In the genomic region with DNA sequence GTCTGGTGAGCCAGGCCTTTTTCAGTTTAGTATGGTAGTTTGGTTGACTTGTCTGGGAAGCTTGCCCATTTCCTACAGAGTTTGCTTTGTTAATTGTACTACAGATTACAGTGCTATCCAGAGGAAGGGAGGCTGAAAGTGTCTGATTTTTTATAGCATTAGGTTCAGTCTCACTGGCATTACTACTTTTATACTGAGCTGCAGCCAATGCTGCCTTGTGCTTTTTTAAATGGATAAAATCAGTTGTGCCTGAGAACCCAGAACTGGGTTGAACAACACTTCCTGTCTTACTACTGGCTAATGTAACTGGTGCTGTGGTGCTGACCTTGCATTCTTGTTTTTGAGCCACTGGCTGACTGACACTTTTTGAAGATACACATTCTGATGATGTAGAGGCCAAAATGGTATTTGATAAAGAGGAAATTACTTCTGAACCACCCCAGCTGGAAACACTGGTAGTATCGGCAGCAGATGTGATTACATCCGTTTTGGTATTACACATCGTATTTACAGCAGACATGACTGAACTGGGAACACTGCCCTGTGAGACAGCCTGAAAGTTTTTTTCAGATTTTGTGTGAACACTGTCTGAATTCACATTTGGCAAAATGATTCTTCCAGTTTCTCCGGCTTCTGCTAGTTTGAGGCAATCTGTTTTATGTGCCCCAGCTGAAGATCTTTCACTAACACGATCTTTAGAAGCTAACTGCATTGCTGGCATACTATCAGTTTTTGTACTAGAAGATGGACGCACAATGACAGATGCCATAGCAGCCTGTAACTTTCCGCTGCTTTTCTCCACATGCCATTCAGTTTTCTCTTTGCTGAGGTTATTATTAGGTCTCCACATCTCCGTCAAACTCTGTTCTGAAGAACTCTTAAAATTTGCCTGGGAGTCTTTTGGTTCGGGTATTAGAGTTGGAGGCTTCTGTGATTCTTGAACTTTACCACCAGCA, we compare ENCODE assay signal across 8 cellular contexts.
DNase-seq lines count a peak whose midpoint lies in the region; ATAC-seq and TF ChIP-seq lines count a peak whose summit lies in the region.

No MANE protein-coding gene starts in this region.

- intact Hi-C loops in aorta (cut with DNase I), result loop anchor here in 1 of 2 donors (10.0 kb wide), 1 partner anchor 308 kb away; no protein-coding TSS in a partner anchor

- no peak overlapping the region for H3K23ac ChIP-seq in mesendoderm (ENCODE audit: low read length)

- CTCF ChIA-PET in BJ (lab: Yijun Ruan, JAX), result interaction anchor here (1.1 to 2.3 kb wide), 2 partner anchors 40 to 513 kb away, joined by 3 to 5 read pairs; no protein-coding TSS in a partner anchor

- H3K4me1 ChIP-seq in mesendoderm (ENCODE audit: control insufficient read depth, low read depth, low read length) (peaks cover 8% of the 10 kb centered on the region), aorta (ENCODE audit: control insufficient read depth in 1 of 2, insufficient read depth in 2 of 2, low read length in 2 of 2) (peaks cover 3 to 14% of the 10 kb centered on the region in 2 donors)

- DNase-seq in BJ (ENCODE audit: low read depth), result peak; percentile 51
- peak; percentile 11 for DNase-seq in NCI-H69 (lab: John Stamatoyannopoulos, UW)
- DNase-seq in mesendoderm, result peak; percentile 19
- DNase-seq in aorta, result peak in 1 of 2 donors; percentile 55
- no peak for DNase-seq in NCI-H2171 (lab: John Stamatoyannopoulos, UW)
- no peak for DNase-seq in activated CD4-positive, alpha-beta T cell treated with anti-CD3 and anti-CD28 coated beads for 48 hours

- H3K9me3 ChIP-seq in aorta (ENCODE audit: control insufficient read depth, low read length), result no peaks in the 10 kb centered on the region

- TF ChIP-seq CTCF in BJ (IDR thresholded peaks at IDR 0.05; ENCODE audit: insufficient read depth, low read depth, low read length), result no peak

- no CpG with 5 or more reads among the region's 9 CpGs for WGBS in mesendoderm (ENCODE audit: extremely low coverage, insufficient coverage, low lambda C conversion rate)
- WGBS in aorta, 2 donors, result 3 to 6% methylated on average over 9 of the region's 9 CpGs

- no peak overlapping the region for H2BK120ac ChIP-seq in mesendoderm (ENCODE audit: low read depth, low read length)

- H3K36me3 ChIP-seq in BJ (ENCODE audit: control insufficient read depth, insufficient read depth, low read length), result peaks cover 3% of the 10 kb centered on the region; the same call in 1 of the 2 replicates
- H3K36me3 ChIP-seq in mesendoderm (ENCODE audit: control insufficient read depth, insufficient read depth, low read length), result peaks cover 2% of the 10 kb centered on the region
- H3K36me3 ChIP-seq in aorta (ENCODE audit: control insufficient read depth in 1 of 2, insufficient read depth in 2 of 2, low read length in 1 of 2), result peaks cover 0 to 1% of the 10 kb centered on the region in 2 donors

- no peak overlapping the region for H3K4me2 ChIP-seq in mesendoderm (ENCODE audit: low read length)

- no peaks in the 10 kb centered on the region for H3K27me3 ChIP-seq in BJ (ENCODE audit: control insufficient read depth, insufficient read depth, low read length)
- H3K27me3 ChIP-seq in mesendoderm (ENCODE audit: insufficient read depth, low read length, poor library complexity), result no peaks in the 10 kb centered on the region
- H3K27me3 ChIP-seq in aorta (ENCODE audit: control insufficient read depth in 1 of 2, insufficient read depth in 2 of 2, low read length in 1 of 2), result no peaks in the 10 kb centered on the region

- H2BK15ac ChIP-seq in mesendoderm (replicated peaks; ENCODE audit: low read depth), result no peak overlapping the region

- H4K5ac ChIP-seq in mesendoderm (ENCODE audit: low read length), result no peak overlapping the region

- H3K4me3 ChIP-seq in BJ (ENCODE audit: low read depth, low read length) (no peak overlapping the region), mesendoderm (ENCODE audit: low read length) (no peak overlapping the region), aorta (ENCODE audit: low read length in 2 of 2) (peak overlapping the region; percentile 11 to 32)

- no peak overlapping the region for H3K56ac ChIP-seq in mesendoderm (ENCODE audit: low read length)

- H3K27ac ChIP-seq in cingulate gyrus (ENCODE audit: low read depth, low read length), result peak overlapping the region; percentile 67
- H3K27ac ChIP-seq in mesendoderm (ENCODE audit: low read depth, low read length), result no peak overlapping the region
- peak overlapping the region; percentile 64 to 82 for H3K27ac ChIP-seq in aorta (ENCODE audit: low read depth in 1 of 2, low read length in 2 of 2)

- POLR2A ChIA-PET in BJ (lab: Charles Lee), result interaction anchor here (0.6 kb wide), 1 partner anchor 27 kb away, joined by 12 read pairs; no protein-coding TSS in a partner anchor

- no peak overlapping the region for H3K9ac ChIP-seq in mesendoderm (ENCODE audit: low read length)

- H3K4ac ChIP-seq in mesendoderm (ENCODE audit: low read depth, low read length), result no peak overlapping the region

- H4K8ac ChIP-seq in mesendoderm (ENCODE audit: low read depth, low read length), result no peak overlapping the region

- ATAC-seq in GM21529 (IDR thresholded peaks at IDR 0.05; ENCODE audit: unreplicated experiment) (peak; percentile 52), aorta (ENCODE audit: low FRiP score) (peak; percentile 74)

- no peak overlapping the region for H2BK5ac ChIP-seq in mesendoderm (ENCODE audit: low read length)

- peaks cover 31% of the 10 kb centered on the region for H3K79me2 ChIP-seq in mesendoderm (ENCODE audit: control insufficient read depth, insufficient read depth, low read length)

- H3K18ac ChIP-seq in mesendoderm (ENCODE audit: low read length), result peak overlapping the region; percentile 80

- peaks cover 4% of the 10 kb centered on the region for H3K79me1 ChIP-seq in mesendoderm (ENCODE audit: low read length)

- no peak overlapping the region for H2AK5ac ChIP-seq in mesendoderm (ENCODE audit: low read length)

Comparison
In these comparisons a context has a peak if more than half of its experiments do, and no peak if none do; other contexts are left out.
1. DNase-seq: peak in BJ (single experiment), NCI-H69 (single experiment) and mesendoderm (single experiment); none in NCI-H2171 (single experiment) and activated CD4-positive, alpha-beta T cell treated with anti-CD3 and anti-CD28 coated beads for 48 hours (single experiment).
2. H3K4me3 ChIP-seq: peak in aorta (2 of 2); none in BJ (single experiment) and mesendoderm (single experiment).